ENCODE assay signal across 15 cellular contexts in genomic region chr4:85420831-85421230, GRCh38. TPM values are rescaled to one million over a fixed set of nuclear protein-coding genes. Genes with fewer than 3 reads are reported as not detected.
DNase-seq lines count a peak whose midpoint lies in the region; ATAC-seq lines count a peak whose summit lies in the region.
"Had no signal": no experiment of that assay in that cellular context is flagged by ENCODE, and none has a peak within 500 bp of the region (broad histone marks: within the 10 kb centered on the region; RNA-seq: fewer than 3 reads in every experiment).

No MANE protein-coding gene starts in this region.

- DNase-seq in amniotic epithelial cell (ENCODE audit: low read depth) (peak; percentile 92), occipital lobe (lab: John Stamatoyannopoulos, UW) (peak; percentile 5), cerebellum (ENCODE audit: low spot score) (no peak), DMS53 (lab: John Stamatoyannopoulos, UW) (no peak)
- DNase-seq: activated CD4-positive, alpha-beta T cell treated with anti-CD3 and anti-CD28 coated beads for 1 hour; activated CD8-positive, alpha-beta memory T cell treated with anti-CD3 and anti-CD28 coated beads, Interleukin-2, amount 10 ng/mL, durations not matched to agents 7 days and 5 days; activated effector memory CD4-positive, alpha-beta T cell treated with anti-CD3 and anti-CD28 coated beads, Interleukin-2, amount 50 U/mL, for 16 hours; gastrocnemius medialis; right cardiac atrium; SIG-M5; T-helper 17 cell had no signal

- ATAC-seq in GM19463 (IDR thresholded peaks at IDR 0.05; ENCODE audit: unreplicated experiment): peak; percentile 41
- ATAC-seq in HG02885 (IDR thresholded peaks at IDR 0.05; ENCODE audit: poor library complexity, unreplicated experiment): peak; percentile 83
- no peak for ATAC-seq in GM21367 (IDR thresholded peaks at IDR 0.05; ENCODE audit: unreplicated experiment)
- no peak for ATAC-seq in esophagus mucosa
- ATAC-seq: activated CD8-positive, alpha-beta memory T cell treated with anti-CD3 and anti-CD28 coated beads, Interleukin-2, amount 10 ng/mL, durations not matched to agents 7 days and 5 days; gastrocnemius medialis; T-helper 17 cell had no signal

RNA-seq across cellular contexts. Expression of gene ARHGAP24, which starts 54.1 kb away (rescaled TPM):
- total RNA-seq in occipital lobe: 2.2 TPM
- total RNA-seq in cerebellum: 12.9 TPM
- 6.1 TPM for total RNA-seq in esophagus mucosa
- total RNA-seq: activated CD8-positive, alpha-beta memory T cell treated with anti-CD3 and anti-CD28 coated beads, Interleukin-2, amount 10 ng/mL, durations not matched to agents 7 days and 5 days had no signal

Comparison
In these comparisons a context has a peak if more than half of its experiments do, and no peak if none do; other contexts are left out.
1. ATAC-seq: peak in GM19463 (single experiment) and HG02885 (single experiment); none in GM21367 (single experiment) and esophagus mucosa (single experiment).
2. DNase-seq: peak in amniotic epithelial cell (single experiment) and occipital lobe (single experiment); none in cerebellum (single experiment) and DMS53 (single experiment).